8 cellular contexts compared by ENCODE assay signal in the genomic region with DNA sequence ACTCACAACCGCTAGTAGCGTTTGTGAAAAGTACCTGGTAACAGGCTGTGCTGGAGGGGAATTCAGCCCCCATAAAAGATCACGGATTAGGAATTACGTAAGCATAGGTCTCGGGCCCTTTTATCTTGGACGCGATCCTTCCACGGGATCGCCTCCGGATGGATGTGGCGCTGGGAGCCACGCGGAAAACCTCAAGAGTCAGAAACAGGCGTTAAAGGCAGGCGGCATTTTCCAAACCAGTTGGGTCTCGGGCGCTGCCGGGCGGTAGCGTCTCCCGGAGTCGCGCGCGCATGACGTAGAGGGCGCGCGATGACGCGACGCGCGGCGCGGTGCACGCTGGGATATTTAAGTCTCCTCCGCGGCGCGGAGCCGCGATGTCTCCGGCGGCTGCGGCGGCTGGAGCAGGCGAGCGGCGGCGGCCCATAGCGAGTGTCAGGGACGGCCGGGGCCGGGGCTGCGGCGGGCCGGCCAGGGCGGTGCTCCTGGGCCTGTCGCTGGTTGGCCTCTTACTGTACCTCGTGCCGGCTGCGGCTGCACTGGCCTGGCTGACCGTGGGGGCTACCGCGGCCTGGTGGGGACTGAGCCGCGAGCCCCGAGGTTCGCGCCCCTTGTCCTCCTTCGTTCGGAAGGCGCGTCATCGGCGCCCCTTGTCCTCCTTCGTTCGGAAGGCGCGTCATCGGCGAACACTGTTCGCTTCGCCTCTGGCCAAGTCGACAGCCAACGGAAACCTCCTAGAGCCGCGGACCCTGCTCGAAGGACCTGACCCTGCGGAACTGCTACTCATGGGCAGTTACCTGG. TPM values are rescaled to one million over a fixed set of nuclear protein-coding genes. Genes with fewer than 3 reads are reported as not detected.
DNase-seq lines count a peak whose midpoint lies in the region; ATAC-seq and TF ChIP-seq lines count a peak whose summit lies in the region.

POM121 (plus strand) TSS at position 348 of the 798 bp plus-strand sequence; CDS start at position 375, 27 bp downstream.

- ATAC-seq in GM21825 (IDR thresholded peaks at IDR 0.05; ENCODE audit: unreplicated experiment), result peak; percentile 83
- ATAC-seq in RWPE2 (ENCODE audit: low read depth), result peak; percentile 87

- H3K9me3 Mint-ChIP-seq in activated T-helper 2 cell treated with anti-CD3 and anti-CD28 coated beads, Interferon-gamma antibody, Interleukin-2, Interleukin-4, amounts not matched to agents 10 μg/mL and 5 μg/mL and 100 μg/mL, durations not matched to agents 14 hours and 24 hours and 36 hours, result no peaks in the 10 kb centered on the region
- H3K9me3 Mint-ChIP-seq in nephron progenitor cell, result no peaks in the 10 kb centered on the region
- H3K9me3 Mint-ChIP-seq in stimulated activated naive CD8-positive, alpha-beta T cell treated with anti-CD3 and anti-CD28 coated beads, Interleukin-15, Interleukin-2, amounts not matched to agents 100 ng/mL and 50 ng/mL, for 24 hours, result no peaks in the 10 kb centered on the region

- no peaks in the 10 kb centered on the region for H3K4me1 ChIP-seq in RWPE2 (ENCODE audit: insufficient read depth, poor library complexity, severe bottlenecking)

- peaks cover 59% of the 10 kb centered on the region for H3K36me3 Mint-ChIP-seq in activated T-helper 2 cell treated with anti-CD3 and anti-CD28 coated beads, Interferon-gamma antibody, Interleukin-2, Interleukin-4, amounts not matched to agents 10 μg/mL and 5 μg/mL and 100 μg/mL, durations not matched to agents 14 hours and 24 hours and 36 hours (ENCODE audit: low read depth)
- H3K36me3 Mint-ChIP-seq in nephron progenitor cell (ENCODE audit: low read depth), result peaks cover 30% of the 10 kb centered on the region
- peaks cover 57% of the 10 kb centered on the region for H3K36me3 Mint-ChIP-seq in stimulated activated naive CD8-positive, alpha-beta T cell treated with anti-CD3 and anti-CD28 coated beads, Interleukin-15, Interleukin-2, amounts not matched to agents 100 ng/mL and 50 ng/mL, for 24 hours (ENCODE audit: low read depth)

- peaks cover 26% of the 10 kb centered on the region for H3K4me1 Mint-ChIP-seq in activated T-helper 2 cell treated with anti-CD3 and anti-CD28 coated beads, Interferon-gamma antibody, Interleukin-2, Interleukin-4, amounts not matched to agents 10 μg/mL and 5 μg/mL and 100 μg/mL, durations not matched to agents 14 hours and 24 hours and 36 hours (ENCODE audit: low read depth)
- peaks cover 23% of the 10 kb centered on the region for H3K4me1 Mint-ChIP-seq in nephron progenitor cell
- H3K4me1 Mint-ChIP-seq in stimulated activated naive CD8-positive, alpha-beta T cell treated with anti-CD3 and anti-CD28 coated beads, Interleukin-15, Interleukin-2, amounts not matched to agents 100 ng/mL and 50 ng/mL, for 24 hours (ENCODE audit: low read depth), result peaks cover 35% of the 10 kb centered on the region

- H3K27me3 Mint-ChIP-seq in activated T-helper 2 cell treated with anti-CD3 and anti-CD28 coated beads, Interferon-gamma antibody, Interleukin-2, Interleukin-4, amounts not matched to agents 10 μg/mL and 5 μg/mL and 100 μg/mL, durations not matched to agents 14 hours and 24 hours and 36 hours (ENCODE audit: low read depth), result no peaks in the 10 kb centered on the region
- no peaks in the 10 kb centered on the region for H3K27me3 Mint-ChIP-seq in nephron progenitor cell (ENCODE audit: low read depth, poor library complexity)
- H3K27me3 Mint-ChIP-seq in stimulated activated naive CD8-positive, alpha-beta T cell treated with anti-CD3 and anti-CD28 coated beads, Interleukin-15, Interleukin-2, amounts not matched to agents 100 ng/mL and 50 ng/mL, for 24 hours, result no peaks in the 10 kb centered on the region

- H3K4me3 ChIP-seq in RWPE2 (ENCODE audit: severe bottlenecking) (peak within 1 kb of the TSS; percentile 82), fibroblast of pulmonary artery (replicated peaks; ENCODE audit: low read depth, low read length) (peak within 1 kb of the TSS; percentile 97)

- H3K27ac ChIP-seq in KOPT-K1 (ENCODE audit: low read depth, low read length, poor library complexity, severe bottlenecking) (peak within 1 kb of the TSS; percentile 75), RWPE2 (ENCODE audit: poor library complexity, severe bottlenecking) (peak within 1 kb of the TSS; percentile 52)

- H3K27me3 ChIP-seq in RWPE2 (ENCODE audit: insufficient read depth, poor library complexity, severe bottlenecking), result no peaks in the 10 kb centered on the region

- TF ChIP-seq CTCF in RWPE2 (IDR thresholded peaks at IDR 0.05; ENCODE audit: poor library complexity, severe bottlenecking), result no peak
- TF ChIP-seq CTCF in fibroblast of pulmonary artery (IDR thresholded peaks at IDR 0.05; ENCODE audit: low read length, missing control alignments), result no peak
- TF ChIP-seq CTCF in nephron progenitor cell (IDR thresholded peaks at IDR 0.05), result no peak

- DNase-seq in Daoy (ENCODE audit: low read depth), result peak; percentile 96
- DNase-seq in RWPE2 (ENCODE audit: low spot score), result peak; percentile 68
- DNase-seq in activated T-helper 2 cell treated with anti-CD3 and anti-CD28 coated beads, Interferon-gamma antibody, Interleukin-2, Interleukin-4, amounts not matched to agents 10 μg/mL and 5 μg/mL and 100 μg/mL, durations not matched to agents 14 hours and 24 hours and 36 hours (ENCODE audit: low spot score), result peak; percentile 84
- peak; percentile 90 for DNase-seq in fibroblast of pulmonary artery (ENCODE audit: low read depth)
- peak; percentile 85 for DNase-seq in nephron progenitor cell

- peak within 1 kb of the TSS; percentile 97 for H3K4me3 Mint-ChIP-seq in activated T-helper 2 cell treated with anti-CD3 and anti-CD28 coated beads, Interferon-gamma antibody, Interleukin-2, Interleukin-4, amounts not matched to agents 10 μg/mL and 5 μg/mL and 100 μg/mL, durations not matched to agents 14 hours and 24 hours and 36 hours (ENCODE audit: low read depth)
- peak within 1 kb of the TSS; percentile 100 for H3K4me3 Mint-ChIP-seq in nephron progenitor cell
- H3K4me3 Mint-ChIP-seq in stimulated activated naive CD8-positive, alpha-beta T cell treated with anti-CD3 and anti-CD28 coated beads, Interleukin-15, Interleukin-2, amounts not matched to agents 100 ng/mL and 50 ng/mL, for 24 hours, result peak within 1 kb of the TSS; percentile 100

- peak within 1 kb of the TSS; percentile 98 for H3K27ac Mint-ChIP-seq in activated T-helper 2 cell treated with anti-CD3 and anti-CD28 coated beads, Interferon-gamma antibody, Interleukin-2, Interleukin-4, amounts not matched to agents 10 μg/mL and 5 μg/mL and 100 μg/mL, durations not matched to agents 14 hours and 24 hours and 36 hours
- peak within 1 kb of the TSS; percentile 100 for H3K27ac Mint-ChIP-seq in nephron progenitor cell
- H3K27ac Mint-ChIP-seq in stimulated activated naive CD8-positive, alpha-beta T cell treated with anti-CD3 and anti-CD28 coated beads, Interleukin-15, Interleukin-2, amounts not matched to agents 100 ng/mL and 50 ng/mL, for 24 hours, result peak within 1 kb of the TSS; percentile 100

- intact Hi-C loops in activated T-helper 2 cell treated with anti-CD3 and anti-CD28 coated beads, Interferon-gamma antibody, Interleukin-2, Interleukin-4, amounts not matched to agents 10 μg/mL and 5 μg/mL and 100 μg/mL, durations not matched to agents 14 hours and 24 hours and 36 hours (cut with micrococcal nuclease), result loop anchor here (5.0 kb wide), 1 partner anchor 98 kb away; the partner anchor contains the start of gene TYW1B

- H3K36me3 ChIP-seq in KOPT-K1 (ENCODE audit: insufficient read depth, low read length) (peaks cover 61% of the 10 kb centered on the region), RWPE2 (ENCODE audit: low read depth) (peaks cover 39% of the 10 kb centered on the region)

- no peaks in the 10 kb centered on the region for H3K9me3 ChIP-seq in KOPT-K1 (ENCODE audit: insufficient read depth, low read length, poor library complexity, severe bottlenecking)
- no peaks in the 10 kb centered on the region for H3K9me3 ChIP-seq in RWPE2 (ENCODE audit: severe bottlenecking)

RNA-seq across cellular contexts. Expression of gene POM121, which starts in this region (rescaled TPM):
- total RNA-seq in Daoy (2014; rRNA removed; shearing (Covaris generic)), result 6.7 and 7.1 TPM in 2 replicates
- total RNA-seq in activated T-helper 2 cell treated with anti-CD3 and anti-CD28 coated beads, Interferon-gamma antibody, Interleukin-2, Interleukin-4, amounts not matched to agents 10 μg/mL and 5 μg/mL and 100 μg/mL, durations not matched to agents 14 hours and 24 hours and 36 hours, result 70.6 and 71.4 TPM in 2 replicates

Comparison
In these comparisons a context has a peak if more than half of its experiments do, and no peak if none do; other contexts are left out.
1. Peak in every context shown above with its lines: DNase-seq, ATAC-seq, H3K4me3 ChIP-seq and H3K27ac ChIP-seq.